9 cellular contexts compared by ENCODE assay signal in the genomic region with DNA sequence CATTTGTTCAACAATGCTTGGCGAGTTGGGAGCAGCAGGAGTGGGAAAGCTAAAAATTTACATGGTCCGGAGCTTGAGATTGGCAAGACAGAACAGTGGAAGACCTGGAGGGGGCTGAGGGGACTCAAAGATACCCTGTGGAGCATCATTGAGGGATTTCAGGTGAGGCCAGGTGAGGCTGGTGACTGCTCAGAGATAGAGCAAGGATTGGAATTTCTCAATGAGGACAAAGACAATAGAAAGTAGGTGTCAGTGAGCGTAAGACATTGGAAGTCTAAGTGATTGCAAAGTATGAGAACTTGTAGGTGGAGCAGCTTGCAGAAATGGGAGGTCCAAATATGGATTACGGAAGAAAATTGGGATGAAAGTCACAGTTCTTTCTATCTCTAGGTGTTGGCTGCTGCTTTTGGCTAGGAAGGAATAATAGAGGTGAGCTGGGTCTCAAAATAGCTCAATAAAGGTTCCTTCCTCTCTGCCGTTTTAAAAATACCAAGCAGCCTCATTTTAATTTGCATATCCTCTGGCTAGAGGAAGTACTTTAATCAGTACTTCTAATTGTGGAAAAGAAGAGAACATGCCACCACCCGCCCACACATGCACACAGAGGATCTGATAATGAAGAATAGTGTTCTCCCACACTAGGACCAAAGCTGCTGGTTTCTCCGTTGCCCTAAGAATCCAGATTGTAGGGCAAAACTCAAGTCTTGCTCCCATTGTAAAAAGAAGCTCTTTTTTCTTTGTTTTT. TPM values are rescaled to one million over a fixed set of nuclear protein-coding genes. Genes with fewer than 3 reads are reported as not detected.
DNase-seq lines count a peak whose midpoint lies in the region; ATAC-seq lines count a peak whose summit lies in the region.
"Had no signal": no experiment of that assay in that cellular context is flagged by ENCODE, and none has a peak within 500 bp of the region (broad histone marks: within the 10 kb centered on the region; RNA-seq: fewer than 3 reads in every experiment).

No MANE protein-coding gene starts in this region.

- peak; percentile 80 for ATAC-seq in HG03460 (IDR thresholded peaks at IDR 0.05; ENCODE audit: unreplicated experiment)

- H3K18ac ChIP-seq in neuronal stem cell (ENCODE audit: low read length) = no peak overlapping the region

- no peak overlapping the region for H2BK12ac ChIP-seq in neuronal stem cell (ENCODE audit: low read length)

- peaks cover 4 to 9% of the 10 kb centered on the region in 2 donors for H3K9me3 ChIP-seq in neuronal stem cell (replicated peaks in 1 of 2; ENCODE audit: control insufficient read depth in 2 of 2, insufficient read depth in 1 of 2, low read depth in 1 of 2, low read length in 2 of 2)
- H3K9me3 ChIP-seq: SJSA1 had no signal

- DNase-seq in activated CD8-positive, alpha-beta memory T cell treated with anti-CD3 and anti-CD28 coated beads for 24 hours = peak; percentile 66
- no peak for DNase-seq in activated CD8-positive, alpha-beta memory T cell treated with anti-CD3 and anti-CD28 coated beads, Interleukin-2, amount 50 U/mL, for 48 hours
- DNase-seq in activated T-cell treated with anti-CD3 and anti-CD28 coated beads for 48 hours (ENCODE audit: low read depth) = peak; percentile 23
- DNase-seq in stimulated activated CD4-positive, alpha-beta T cell treated with anti-CD3 and anti-CD28 coated beads, Interleukin-4, amount 100 ng/mL, for 48 hours (ENCODE audit: low read depth in 2 of 2) = peak; percentile 31 to 46
- no peak for DNase-seq in neuronal stem cell (ENCODE audit: low spot score)
- no peak for DNase-seq in DMS114 treated with DMSO at 0.1 percent for 48 hours (lab: John Stamatoyannopoulos, UW; ENCODE audit: unreplicated experiment)
- DNase-seq in HPDE6-E6E7 (ENCODE audit: extremely low spot score) = no peak

- no peak overlapping the region for H3K4ac ChIP-seq in neuronal stem cell (ENCODE audit: low read length)

- no peak overlapping the region for H4K8ac ChIP-seq in neuronal stem cell (ENCODE audit: low read depth, low read length)

- H3K4me3 ChIP-seq in neuronal stem cell (ENCODE audit: low read length in 2 of 2) = no peak overlapping the region
- H3K4me3 ChIP-seq: SJSA1 had no signal

- H3K36me3 ChIP-seq in neuronal stem cell (replicated peaks in 1 of 2; ENCODE audit: control insufficient read depth in 2 of 2, insufficient read depth in 2 of 2, low read length in 2 of 2) = peaks cover 3 to 32% of the 10 kb centered on the region in 2 donors
- H3K36me3 ChIP-seq: SJSA1 had no signal

- no peak overlapping the region for H2AK5ac ChIP-seq in neuronal stem cell (ENCODE audit: low read depth, low read length)

- H3K23ac ChIP-seq in neuronal stem cell (ENCODE audit: low read depth, low read length, poor library complexity) = no peak overlapping the region

- H3K9ac ChIP-seq in neuronal stem cell (ENCODE audit: low read depth, low read length, poor library complexity) = no peak overlapping the region

- no peaks in the 10 kb centered on the region for H3K79me1 ChIP-seq in neuronal stem cell (ENCODE audit: low read depth, low read length)

- no peak overlapping the region for H2BK120ac ChIP-seq in neuronal stem cell (ENCODE audit: low read depth, low read length)

- H3K27ac ChIP-seq in neuronal stem cell (replicated peaks; ENCODE audit: low read length) = no peak overlapping the region
- H3K27ac ChIP-seq: SJSA1 had no signal

- H2BK15ac ChIP-seq in neuronal stem cell (ENCODE audit: low read length) = no peak overlapping the region

- WGBS in neuronal stem cell (ENCODE audit: extremely low coverage in 2 of 2, insufficient read length in 2 of 2, insufficient replicate concordance in 1 of 2), 2 donors = no CpG with 5 or more reads among the region's 7 CpGs

- no peak overlapping the region for H3K14ac ChIP-seq in neuronal stem cell (ENCODE audit: low read length)

- H2BK5ac ChIP-seq in neuronal stem cell (ENCODE audit: low read length) = no peak overlapping the region

- no peak overlapping the region for H3K4me2 ChIP-seq in neuronal stem cell (ENCODE audit: insufficient read depth, low read length, poor library complexity, severe bottlenecking)

- no peak overlapping the region for H2AFZ ChIP-seq in neuronal stem cell (ENCODE audit: low read length)

- H3K4me1 ChIP-seq in neuronal stem cell (ENCODE audit: control insufficient read depth in 2 of 2, insufficient read depth in 1 of 2, low read depth in 1 of 2, low read length in 2 of 2) = peaks cover 0 to 11% of the 10 kb centered on the region in 2 donors
- H3K4me1 ChIP-seq: SJSA1 had no signal

- no peak overlapping the region for H4K91ac ChIP-seq in neuronal stem cell (ENCODE audit: low read depth, low read length, poor library complexity)

- no peaks in the 10 kb centered on the region for H3K27me3 ChIP-seq in neuronal stem cell (ENCODE audit: control insufficient read depth in 3 of 3, insufficient read depth in 3 of 3, low read depth in 1 of 3, low read length in 3 of 3)
- H3K27me3 ChIP-seq: SJSA1 had no signal

RNA-seq across cellular contexts. Expression of gene SORL1, which starts 42.4 kb away (rescaled TPM):
- 6.7 TPM for polyA plus RNA-seq in neuronal stem cell (2013, experiment 1 of 2)
- polyA plus RNA-seq in neuronal stem cell (2013, experiment 2 of 2) = 6.7 TPM

Comparison
In these comparisons a context has a peak if more than half of its experiments do, and no peak if none do; other contexts are left out.
1. DNase-seq: peak in activated CD8-positive, alpha-beta memory T cell treated with anti-CD3 and anti-CD28 coated beads for 24 hours (single experiment), activated T-cell treated with anti-CD3 and anti-CD28 coated beads for 48 hours (single experiment) and stimulated activated CD4-positive, alpha-beta T cell treated with anti-CD3 and anti-CD28 coated beads, Interleukin-4, amount 100 ng/mL, for 48 hours (2 of 2); none in activated CD8-positive, alpha-beta memory T cell treated with anti-CD3 and anti-CD28 coated beads, Interleukin-2, amount 50 U/mL, for 48 hours (single experiment), neuronal stem cell (single experiment), DMS114 treated with DMSO at 0.1 percent for 48 hours (single experiment) and HPDE6-E6E7 (single experiment).